Comparison of ENCODE assay signal across 9 cellular contexts in genomic region chr12:7994731-7995205, GRCh38. TPM values are rescaled to one million over a fixed set of nuclear protein-coding genes. Genes with fewer than 3 reads are reported as not detected.
DNase-seq lines count a peak whose midpoint lies in the region; ATAC-seq and TF ChIP-seq lines count a peak whose summit lies in the region.
"Had no signal": no experiment of that assay in that cellular context is flagged by ENCODE, and none has a peak within 500 bp of the region (broad histone marks: within the 10 kb centered on the region; RNA-seq: fewer than 3 reads in every experiment).

No MANE protein-coding gene starts in this region.

- CTCF ChIA-PET in OCI-LY7 (lab: Charles Lee; ENCODE audit: unreplicated experiment), result no interaction called here

- no peaks in the 10 kb centered on the region for H4K20me1 ChIP-seq in OCI-LY7 (ENCODE audit: insufficient read depth, low read length)

- DNase-seq in T-helper 1 cell (no peak), OCI-LY7 (ENCODE audit: low spot score) (no peak), fibroblast of villous mesenchyme (ENCODE audit: low read depth) (peak; percentile 92), suprapubic skin (ENCODE audit: low spot score in 2 of 2) (no peak)
- no peak for DNase-seq in activated CD4-positive, alpha-beta T cell treated with anti-CD3 and anti-CD28 coated beads, Interleukin-2, amount 50 U/mL, for 48 hours
- DNase-seq: 8988T had no signal

- TF ChIP-seq EP300 in suprapubic skin (IDR thresholded peaks at IDR 0.05), result no peak

- intact Hi-C loops in OCI-LY7 (cut with micrococcal nuclease; ENCODE audit: unreplicated experiment), result loop anchor here (1.0 to 2.0 kb wide), 4 partner anchors 34 to 352 kb away; no protein-coding TSS in a partner anchor

- peak overlapping the region; percentile 2; the same call in 1 of the 2 replicates for H3K4me2 ChIP-seq in OCI-LY7 (ENCODE audit: low read length)

- no peak overlapping the region for H3K4me3 Mint-ChIP-seq in T-helper 1 cell treated with Interleukin-12 subunit alpha and Interleukin-12 subunit beta and Interleukin-4 antibody, amounts not matched to agents 30 μg/mL and 1 μg/mL, for 36 hours

- H3K9me3 Mint-ChIP-seq in T-helper 1 cell treated with Interleukin-12 subunit alpha and Interleukin-12 subunit beta and Interleukin-4 antibody, amounts not matched to agents 30 μg/mL and 1 μg/mL, for 36 hours, result peaks cover 8% of the 10 kb centered on the region

- peaks cover 5% of the 10 kb centered on the region for H3K36me3 Mint-ChIP-seq in T-helper 1 cell treated with Interleukin-12 subunit alpha and Interleukin-12 subunit beta and Interleukin-4 antibody, amounts not matched to agents 30 μg/mL and 1 μg/mL, for 36 hours (ENCODE audit: low read depth)

- H3K4me3 ChIP-seq in OCI-LY7 (ENCODE audit: low read depth, low read length, poor library complexity, severe bottlenecking) (no peak overlapping the region), fibroblast of villous mesenchyme (ENCODE audit: low read depth, low read length) (no peak overlapping the region), suprapubic skin (no peak overlapping the region)

- H3K4me1 ChIP-seq in OCI-LY7 (ENCODE audit: insufficient read depth, low read length, poor library complexity, severe bottlenecking) (peaks cover 18% of the 10 kb centered on the region), suprapubic skin (peaks cover 7% of the 10 kb centered on the region)

- WGBS in suprapubic skin, result 50% methylated on average over 7 of the region's 7 CpGs

- H3K27me3 ChIP-seq in suprapubic skin, result no peaks in the 10 kb centered on the region

- H3K36me3 ChIP-seq in OCI-LY7 (ENCODE audit: insufficient read depth, low read length) (no peaks in the 10 kb centered on the region), suprapubic skin (no peaks in the 10 kb centered on the region)

- H3K9me2 ChIP-seq in OCI-LY7 (ENCODE audit: insufficient read depth, low read length), result no peaks in the 10 kb centered on the region

- POLR2A ChIA-PET in OCI-LY7 (lab: Charles Lee), result interaction anchor here (0.9 to 2.0 kb wide), 3 partner anchors 13 to 61 kb away, joined by 3 to 8 read pairs (median 7); no protein-coding TSS in a partner anchor

- no TSS peak for BruUV-seq in OCI-LY7 (replicated peaks; lab: Mats Ljungman, UMichigan)

- H3K4me1 Mint-ChIP-seq in T-helper 1 cell treated with Interleukin-12 subunit alpha and Interleukin-12 subunit beta and Interleukin-4 antibody, amounts not matched to agents 30 μg/mL and 1 μg/mL, for 36 hours (ENCODE audit: low read depth), result peaks cover 26% of the 10 kb centered on the region

- TF ChIP-seq CTCF in OCI-LY7 (conservative IDR thresholded peaks at IDR 0.05; ENCODE audit: low read length) (no peak), fibroblast of villous mesenchyme (IDR thresholded peaks at IDR 0.05; ENCODE audit: insufficient read depth, low read depth, low read length) (no peak), suprapubic skin (IDR thresholded peaks at IDR 0.05) (no peak)

- H3K27me3 Mint-ChIP-seq in T-helper 1 cell treated with Interleukin-12 subunit alpha and Interleukin-12 subunit beta and Interleukin-4 antibody, amounts not matched to agents 30 μg/mL and 1 μg/mL, for 36 hours (ENCODE audit: low read depth), result no peaks in the 10 kb centered on the region

- H3K79me2 ChIP-seq in OCI-LY7 (ENCODE audit: insufficient read depth, low read depth, low read length), result no peaks in the 10 kb centered on the region

- TF ChIP-seq POLR2A in suprapubic skin (IDR thresholded peaks at IDR 0.05) (no peak), GM18505 (IDR thresholded peaks at IDR 0.05; ENCODE audit: borderline replicate concordance, extremely low read depth, insufficient read depth, insufficient read length) (no peak)

- peak overlapping the region; percentile 67; the same call in 1 of the 2 replicates for H2AFZ ChIP-seq in OCI-LY7 (ENCODE audit: low read length)

- ATAC-seq in HG03432 (IDR thresholded peaks at IDR 0.05; ENCODE audit: unreplicated experiment) (no peak), GM18505 (IDR thresholded peaks at IDR 0.05; ENCODE audit: unreplicated experiment) (no peak)

- H3K27ac ChIP-seq in OCI-LY7 (ENCODE audit: low read depth, low read length, poor library complexity, severe bottlenecking), result no peak overlapping the region
- peak overlapping the region; percentile 47 for H3K27ac ChIP-seq in suprapubic skin

- H3K27ac Mint-ChIP-seq in T-helper 1 cell treated with Interleukin-12 subunit alpha and Interleukin-12 subunit beta and Interleukin-4 antibody, amounts not matched to agents 30 μg/mL and 1 μg/mL, for 36 hours, result peak overlapping the region; percentile 9

- no peaks in the 10 kb centered on the region for H3K9me3 ChIP-seq in OCI-LY7 (ENCODE audit: low read length)
- no peaks in the 10 kb centered on the region for H3K9me3 ChIP-seq in suprapubic skin

RNA-seq across cellular contexts. Expression of gene FOXJ2, which starts 37.7 kb away (rescaled TPM):
- 4.1 and 5.7 TPM in 2 replicates for total RNA-seq in OCI-LY7 (2014; rRNA removed; shearing (Covaris generic))
- 9.3 and 9.9 TPM in 2 replicates for total RNA-seq in OCI-LY7 (2022)
- 8.2 and 8.4 TPM in 2 replicates for total RNA-seq in fibroblast of villous mesenchyme
- total RNA-seq in suprapubic skin, result 10 to 100 TPM; 18.3 to 28.1 (median 25.0) TPM

RNA-seq across cellular contexts. Expression of gene SLC2A3, which starts 58.8 kb away (rescaled TPM):
- 3.7 and 3.9 TPM in 2 replicates for total RNA-seq in OCI-LY7 (2014; rRNA removed; shearing (Covaris generic))
- total RNA-seq in OCI-LY7 (2022) (16.3 and 17.9 TPM in 2 replicates), fibroblast of villous mesenchyme (65.4 and 91.5 TPM in 2 replicates), suprapubic skin (10 to 100 TPM in 2 of 4 donors, 1 to 10 TPM in 2; 7.3 to 16.7 (median 9.6) TPM)
